Comparison of ENCODE assay signal across 8 cellular contexts in the genomic region with DNA sequence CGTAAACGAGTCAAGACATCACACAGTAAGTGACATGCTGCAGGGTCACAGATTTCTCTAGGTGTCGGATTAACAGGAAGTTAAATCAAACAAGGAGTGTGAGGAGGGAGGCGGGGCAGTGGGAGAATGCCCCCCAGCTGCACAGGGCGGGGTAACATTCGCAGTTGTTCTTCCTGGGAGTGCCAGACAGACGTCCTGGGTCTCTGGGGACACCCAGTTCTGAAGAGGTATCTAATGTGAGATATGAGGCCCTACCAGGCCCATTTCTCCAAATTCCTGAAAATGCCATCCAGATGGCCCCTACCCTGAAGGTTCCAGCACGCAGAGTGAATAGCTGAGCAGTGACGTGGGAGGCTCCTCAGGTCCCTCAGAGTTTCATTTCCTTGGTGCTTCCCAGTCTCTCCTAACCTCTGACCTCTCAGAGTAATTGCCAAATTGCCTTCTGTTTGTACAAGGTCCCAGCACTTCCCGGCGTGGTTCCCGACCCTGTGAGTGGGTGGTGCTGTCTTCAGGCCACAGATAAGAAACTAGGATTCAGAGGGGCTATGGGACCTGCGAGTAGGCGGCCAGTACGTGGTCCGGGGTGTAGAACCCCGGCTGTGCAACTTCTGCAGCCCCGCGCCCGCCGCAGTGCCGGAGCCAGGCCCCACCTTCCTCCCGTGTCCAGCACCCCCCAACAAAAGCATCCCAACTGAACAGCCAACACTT. TPM values are rescaled to one million over a fixed set of nuclear protein-coding genes. Genes with fewer than 3 reads are reported as not detected.
DNase-seq lines count a peak whose midpoint lies in the region; ATAC-seq, FAIRE-seq and TF ChIP-seq lines count a peak whose summit lies in the region.

No MANE protein-coding gene starts in this region.

- no peak for DNase-seq in activated CD4-positive, alpha-beta T cell treated with anti-CD3 and anti-CD28 coated beads, Interleukin-2, amount 10 ng/mL, durations not matched to agents 7 days and 5 days
- DNase-seq in activated CD4-positive, alpha-beta T cell treated with anti-CD3 and anti-CD28 coated beads for 48 hours, result no peak
- DNase-seq in NCI-H69 (lab: John Stamatoyannopoulos, UW), result peak; percentile 81
- DNase-seq in bronchial epithelial cell (ENCODE audit: low read depth), result peak; percentile 69
- DNase-seq in left kidney (ENCODE audit: low read depth, low spot score), result peak; percentile 56

- CTCF ChIA-PET in activated CD4-positive, alpha-beta T cell treated with anti-CD3 and anti-CD28 coated beads, Interleukin-2, amount 10 ng/mL, durations not matched to agents 7 days and 5 days (lab: Charles Lee), result interaction anchor here (0.8 to 3.2 kb wide), 6 partner anchors 16 to 167 kb away, joined by 3 to 14 read pairs (median 3); partner anchors contain the start of gene DSTN

- peak overlapping the region; percentile 76 for H3K4me3 Mint-ChIP-seq in activated CD4-positive, alpha-beta T cell treated with anti-CD3 and anti-CD28 coated beads, Interleukin-2, amount 10 ng/mL, durations not matched to agents 7 days and 5 days

- no peak for ATAC-seq in HG03469 (IDR thresholded peaks at IDR 0.05; ENCODE audit: unreplicated experiment)
- no peak for ATAC-seq in HG02981 (IDR thresholded peaks at IDR 0.05; ENCODE audit: unreplicated experiment)

- peak overlapping the region; percentile 87 for H3K27ac ChIP-seq in temporal lobe (ENCODE audit: low read depth, low read length)

- POLR2A ChIA-PET in activated CD4-positive, alpha-beta T cell treated with anti-CD3 and anti-CD28 coated beads, Interleukin-2, amount 10 ng/mL, durations not matched to agents 7 days and 5 days (lab: Charles Lee), result no interaction called here

- H3K36me3 ChIP-seq in bronchial epithelial cell (ENCODE audit: control insufficient read depth, insufficient read depth, low read length), result peaks cover 3% of the 10 kb centered on the region

- peaks cover 22% of the 10 kb centered on the region for H3K27me3 ChIP-seq in bronchial epithelial cell (ENCODE audit: control insufficient read depth, insufficient read depth, low read length)

- H3K9me3 Mint-ChIP-seq in activated CD4-positive, alpha-beta T cell treated with anti-CD3 and anti-CD28 coated beads, Interleukin-2, amount 10 ng/mL, durations not matched to agents 7 days and 5 days, result no peaks in the 10 kb centered on the region

- peak overlapping the region; percentile 91 for H3K4me3 ChIP-seq in bronchial epithelial cell (ENCODE audit: low read depth, low read length)

- peak overlapping the region; percentile 84 for H3K27ac Mint-ChIP-seq in activated CD4-positive, alpha-beta T cell treated with anti-CD3 and anti-CD28 coated beads, Interleukin-2, amount 10 ng/mL, durations not matched to agents 7 days and 5 days

- peaks cover 10% of the 10 kb centered on the region for H3K36me3 Mint-ChIP-seq in activated CD4-positive, alpha-beta T cell treated with anti-CD3 and anti-CD28 coated beads, Interleukin-2, amount 10 ng/mL, durations not matched to agents 7 days and 5 days (ENCODE audit: low read depth)

- no peak for FAIRE-seq in bronchial epithelial cell (lab: Jason Lieb, UNC)

- TF ChIP-seq CTCF in bronchial epithelial cell (IDR thresholded peaks at IDR 0.05; ENCODE audit: insufficient read depth, low read length, severe bottlenecking), result no peak

- H3K27me3 Mint-ChIP-seq in activated CD4-positive, alpha-beta T cell treated with anti-CD3 and anti-CD28 coated beads, Interleukin-2, amount 10 ng/mL, durations not matched to agents 7 days and 5 days, result peaks cover 20% of the 10 kb centered on the region

- peaks cover 33% of the 10 kb centered on the region for H3K4me1 Mint-ChIP-seq in activated CD4-positive, alpha-beta T cell treated with anti-CD3 and anti-CD28 coated beads, Interleukin-2, amount 10 ng/mL, durations not matched to agents 7 days and 5 days

RNA-seq across cellular contexts. Expression of gene RRBP1, which starts 1.8 kb away (rescaled TPM):
- total RNA-seq in activated CD4-positive, alpha-beta T cell treated with anti-CD3 and anti-CD28 coated beads, Interleukin-2, amount 10 ng/mL, durations not matched to agents 7 days and 5 days, result 10 to 100 TPM; 50.8 to 52.1 TPM
- 65.0 and 97.5 TPM in 2 replicates for total RNA-seq in bronchial epithelial cell
- total RNA-seq in temporal lobe, result 6.1 TPM

RNA-seq across cellular contexts. Expression of gene BANF2, which starts 19.5 kb away (rescaled TPM):
- not detected for total RNA-seq in activated CD4-positive, alpha-beta T cell treated with anti-CD3 and anti-CD28 coated beads, Interleukin-2, amount 10 ng/mL, durations not matched to agents 7 days and 5 days
- not detected in 2 replicates for total RNA-seq in bronchial epithelial cell
- total RNA-seq in temporal lobe, result not detected

Comparison
In these comparisons a context has a peak if more than half of its experiments do, and no peak if none do; other contexts are left out.
1. DNase-seq: peak in NCI-H69 (single experiment), bronchial epithelial cell (single experiment) and left kidney (single experiment); none in activated CD4-positive, alpha-beta T cell treated with anti-CD3 and anti-CD28 coated beads, Interleukin-2, amount 10 ng/mL, durations not matched to agents 7 days and 5 days (single experiment) and activated CD4-positive, alpha-beta T cell treated with anti-CD3 and anti-CD28 coated beads for 48 hours (single experiment).